21 cellular contexts compared by ENCODE assay signal in genomic region chr3:10285307-10285706, GRCh38. TPM values are rescaled to one million over a fixed set of nuclear protein-coding genes. Genes with fewer than 3 reads are reported as not detected.
A peak's percentile ranks its signal among the peaks of the same experiment; 100 is the strongest.
DNase-seq lines count a peak whose midpoint lies in the region; ATAC-seq and TF ChIP-seq lines count a peak whose summit lies in the region.
"Had no signal": no experiment of that assay in that cellular context is flagged by ENCODE, and none has a peak within 500 bp of the region (broad histone marks: within the 10 kb centered on the region; RNA-seq: fewer than 3 reads in every experiment).

No MANE protein-coding gene starts in this region.

- H3K27me3 ChIP-seq in CD4-positive, alpha-beta memory T cell (ENCODE audit: insufficient read depth, low read length) = no peaks in the 10 kb centered on the region
- H3K27me3 ChIP-seq: breast epithelium, esophagus muscularis mucosa, gastroesophageal sphincter, neural progenitor cell, suprapubic skin, vagina had no signal

- no peak for ATAC-seq in natural killer cell
- no peak for ATAC-seq in Right ventricle myocardium superior (ENCODE audit: poor library complexity)
- ATAC-seq: gastroesophageal sphincter had no signal

- no peaks in the 10 kb centered on the region for H3K27me3 Mint-ChIP-seq in activated CD4-positive, alpha-beta T cell treated with anti-CD3 and anti-CD28 coated beads, Interleukin-2, amount 10 ng/mL, durations not matched to agents 7 days and 5 days
- no peaks in the 10 kb centered on the region for H3K27me3 Mint-ChIP-seq in CD4-positive, alpha-beta memory T cell
- no peaks in the 10 kb centered on the region for H3K27me3 Mint-ChIP-seq in activated T-helper 2 cell treated with anti-CD3 and anti-CD28 coated beads, Interferon-gamma antibody, Interleukin-2, Interleukin-4, amounts not matched to agents 10 μg/mL and 5 μg/mL and 100 μg/mL, durations not matched to agents 14 hours and 24 hours and 36 hours (ENCODE audit: low read depth)
- H3K27me3 Mint-ChIP-seq in natural killer cell (ENCODE audit: low read depth in 2 of 2) = no peaks in the 10 kb centered on the region

- peak overlapping the region; percentile 37 for H3K27ac Mint-ChIP-seq in activated CD4-positive, alpha-beta T cell treated with anti-CD3 and anti-CD28 coated beads, Interleukin-2, amount 10 ng/mL, durations not matched to agents 7 days and 5 days
- H3K27ac Mint-ChIP-seq in CD4-positive, alpha-beta memory T cell = peak overlapping the region; percentile 80 to 96 (median 90)
- H3K27ac Mint-ChIP-seq in activated T-helper 2 cell treated with anti-CD3 and anti-CD28 coated beads, Interferon-gamma antibody, Interleukin-2, Interleukin-4, amounts not matched to agents 10 μg/mL and 5 μg/mL and 100 μg/mL, durations not matched to agents 14 hours and 24 hours and 36 hours = peak overlapping the region; percentile 40
- H3K27ac Mint-ChIP-seq in natural killer cell = peak overlapping the region; percentile 29 to 72

- TF ChIP-seq CTCF in natural killer cell (IDR thresholded peaks at IDR 0.05) = no peak
- no peak for TF ChIP-seq CTCF in GM10266 (IDR thresholded peaks at IDR 0.05; ENCODE audit: control insufficient read depth, insufficient read depth, low read depth, missing control alignments)

- POLR2A ChIA-PET in activated CD4-positive, alpha-beta T cell treated with anti-CD3 and anti-CD28 coated beads, Interleukin-2, amount 10 ng/mL, durations not matched to agents 7 days and 5 days (lab: Charles Lee) = no interaction called here
- POLR2A ChIA-PET in CD4-positive, alpha-beta memory T cell (lab: Charles Lee; ENCODE audit: partially characterized antibody) = interaction anchor here (1.8 kb wide), 1 partner anchor 43 kb away, joined by 3 read pairs; no protein-coding TSS in a partner anchor

- intact Hi-C loops in CD4-positive, alpha-beta memory T cell (cut with micrococcal nuclease) = loop anchor here (10.0 kb wide), 1 partner anchor 301 kb away; the partner anchor contains the start of gene EMC3
- intact Hi-C loops in activated T-helper 2 cell treated with anti-CD3 and anti-CD28 coated beads, Interferon-gamma antibody, Interleukin-2, Interleukin-4, amounts not matched to agents 10 μg/mL and 5 μg/mL and 100 μg/mL, durations not matched to agents 14 hours and 24 hours and 36 hours (cut with micrococcal nuclease) = loop anchor here (10.0 kb wide), 1 partner anchor 351 kb away; the partner anchor contains the start of gene CRELD1
- intact Hi-C loops in natural killer cell (cut with micrococcal nuclease) = no loop called here
- intact Hi-C loops in Right ventricle myocardium superior (cut with DNase I) = no loop called here

- H3K4me3 Mint-ChIP-seq in activated CD4-positive, alpha-beta T cell treated with anti-CD3 and anti-CD28 coated beads, Interleukin-2, amount 10 ng/mL, durations not matched to agents 7 days and 5 days = no peak overlapping the region
- no peak overlapping the region for H3K4me3 Mint-ChIP-seq in CD4-positive, alpha-beta memory T cell
- no peak overlapping the region for H3K4me3 Mint-ChIP-seq in activated T-helper 2 cell treated with anti-CD3 and anti-CD28 coated beads, Interferon-gamma antibody, Interleukin-2, Interleukin-4, amounts not matched to agents 10 μg/mL and 5 μg/mL and 100 μg/mL, durations not matched to agents 14 hours and 24 hours and 36 hours (ENCODE audit: low read depth)
- H3K4me3 Mint-ChIP-seq in natural killer cell = no peak overlapping the region
- H3K4me3 Mint-ChIP-seq: CD14-positive monocyte, neural progenitor cell had no signal

- CTCF ChIA-PET in activated CD4-positive, alpha-beta T cell treated with anti-CD3 and anti-CD28 coated beads, Interleukin-2, amount 10 ng/mL, durations not matched to agents 7 days and 5 days (lab: Charles Lee) = interaction anchor here (1.2 to 2.4 kb wide), 5 partner anchors 9 to 352 kb away, joined by 3 to 11 read pairs (median 6); partner anchors contain the start of gene CRELD1
- CTCF ChIA-PET in CD4-positive, alpha-beta memory T cell (lab: Charles Lee; ENCODE audit: partially characterized antibody) = interaction anchor here (0.6 to 1.3 kb wide), 2 partner anchors 11 to 303 kb away, joined by 3 to 4 read pairs; no protein-coding TSS in a partner anchor

- H3K4me1 Mint-ChIP-seq in activated CD4-positive, alpha-beta T cell treated with anti-CD3 and anti-CD28 coated beads, Interleukin-2, amount 10 ng/mL, durations not matched to agents 7 days and 5 days = peaks cover 29% of the 10 kb centered on the region
- H3K4me1 Mint-ChIP-seq in CD4-positive, alpha-beta memory T cell = peaks cover 27 to 45% (median 29%) of the 10 kb centered on the region in 4 donors
- peaks cover 33% of the 10 kb centered on the region for H3K4me1 Mint-ChIP-seq in activated T-helper 2 cell treated with anti-CD3 and anti-CD28 coated beads, Interferon-gamma antibody, Interleukin-2, Interleukin-4, amounts not matched to agents 10 μg/mL and 5 μg/mL and 100 μg/mL, durations not matched to agents 14 hours and 24 hours and 36 hours (ENCODE audit: low read depth)
- peaks cover 16 to 17% of the 10 kb centered on the region in 2 donors for H3K4me1 Mint-ChIP-seq in natural killer cell

- H3K9me3 ChIP-seq in CD4-positive, alpha-beta memory T cell (ENCODE audit: control insufficient read depth in 1 of 2, low read length in 2 of 2) = no peaks in the 10 kb centered on the region
- H3K9me3 ChIP-seq: breast epithelium, esophagus muscularis mucosa, gastroesophageal sphincter, HAP-1, suprapubic skin, vagina had no signal

- H3K36me3 Mint-ChIP-seq in activated CD4-positive, alpha-beta T cell treated with anti-CD3 and anti-CD28 coated beads, Interleukin-2, amount 10 ng/mL, durations not matched to agents 7 days and 5 days (ENCODE audit: low read depth) = peaks cover 33% of the 10 kb centered on the region
- H3K36me3 Mint-ChIP-seq in CD4-positive, alpha-beta memory T cell = peaks cover 3 to 54% of the 10 kb centered on the region in 2 donors
- peaks cover 77% of the 10 kb centered on the region for H3K36me3 Mint-ChIP-seq in activated T-helper 2 cell treated with anti-CD3 and anti-CD28 coated beads, Interferon-gamma antibody, Interleukin-2, Interleukin-4, amounts not matched to agents 10 μg/mL and 5 μg/mL and 100 μg/mL, durations not matched to agents 14 hours and 24 hours and 36 hours (ENCODE audit: low read depth)
- no peaks in the 10 kb centered on the region for H3K36me3 Mint-ChIP-seq in natural killer cell

- H3K36me3 ChIP-seq in CD4-positive, alpha-beta memory T cell (ENCODE audit: insufficient read depth, low read length) = peaks cover 31% of the 10 kb centered on the region
- H3K36me3 ChIP-seq: breast epithelium, neural progenitor cell had no signal

- peaks cover 23% of the 10 kb centered on the region for H3K4me1 ChIP-seq in CD4-positive, alpha-beta memory T cell (ENCODE audit: insufficient read depth, low read length)
- H3K4me1 ChIP-seq: gastroesophageal sphincter, HAP-1, vagina had no signal

- peak overlapping the region; percentile 43 for H3K27ac ChIP-seq in CD4-positive, alpha-beta memory T cell (ENCODE audit: low read depth, low read length)
- H3K27ac ChIP-seq: breast epithelium, esophagus muscularis mucosa, gastroesophageal sphincter, neural progenitor cell, vagina had no signal

- DNase-seq in activated CD4-positive, alpha-beta T cell treated with anti-CD3 and anti-CD28 coated beads, Interleukin-2, amount 10 ng/mL, durations not matched to agents 7 days and 5 days = no peak
- no peak for DNase-seq in activated CD4-positive, alpha-beta T cell treated with anti-CD3 and anti-CD28 coated beads, Interleukin-2, amount 50 U/mL, for 1 hour
- DNase-seq in CD4-positive, alpha-beta memory T cell = no peak
- no peak for DNase-seq in activated T-helper 2 cell treated with anti-CD3 and anti-CD28 coated beads, Interferon-gamma antibody, Interleukin-2, Interleukin-4, amounts not matched to agents 10 μg/mL and 5 μg/mL and 100 μg/mL, durations not matched to agents 14 hours and 24 hours and 36 hours (ENCODE audit: low spot score)
- no peak for DNase-seq in natural killer cell
- DNase-seq in GM10266 (ENCODE audit: extremely low spot score) = no peak
- no peak for DNase-seq in stimulated activated CD4-positive, alpha-beta T cell treated with anti-CD3 and anti-CD28 coated beads, Interleukin-12 subunit alpha, Interleukin-12 subunit beta, amount 100 ng/mL, for 4 hours
- no peak for DNase-seq in Right ventricle myocardium superior
- DNase-seq: activated CD4-positive, CD25-positive, alpha-beta regulatory T cell; activated CD8-positive, alpha-beta memory T cell treated with anti-CD3 and anti-CD28 coated beads, Interleukin-2, amount 50 U/mL, for 48 hours; DMS53; NCI-H1417; NCI-H526 had no signal

- H3K9me3 Mint-ChIP-seq in activated CD4-positive, alpha-beta T cell treated with anti-CD3 and anti-CD28 coated beads, Interleukin-2, amount 10 ng/mL, durations not matched to agents 7 days and 5 days = no peaks in the 10 kb centered on the region
- H3K9me3 Mint-ChIP-seq in CD4-positive, alpha-beta memory T cell = no peaks in the 10 kb centered on the region
- no peaks in the 10 kb centered on the region for H3K9me3 Mint-ChIP-seq in activated T-helper 2 cell treated with anti-CD3 and anti-CD28 coated beads, Interferon-gamma antibody, Interleukin-2, Interleukin-4, amounts not matched to agents 10 μg/mL and 5 μg/mL and 100 μg/mL, durations not matched to agents 14 hours and 24 hours and 36 hours
- no peaks in the 10 kb centered on the region for H3K9me3 Mint-ChIP-seq in natural killer cell
- H3K9me3 Mint-ChIP-seq: CD14-positive monocyte, neural progenitor cell had no signal

- no peak overlapping the region for H3K4me3 ChIP-seq in CD4-positive, alpha-beta memory T cell (ENCODE audit: low read length in 2 of 2)
- H3K4me3 ChIP-seq: breast epithelium, esophagus muscularis mucosa, gastroesophageal sphincter, HAP-1, neural progenitor cell, suprapubic skin, vagina had no signal

RNA-seq across cellular contexts. Expression of gene GHRL, which starts 7.4 kb away (rescaled TPM):
- total RNA-seq in activated CD4-positive, alpha-beta T cell treated with anti-CD3 and anti-CD28 coated beads, Interleukin-2, amount 10 ng/mL, durations not matched to agents 7 days and 5 days = under 1 TPM; 0.30 to 0.56 TPM
- 1 to 10 TPM in 1 of 2 experiments, not detected in 1; 1.1 TPM for total RNA-seq in CD4-positive, alpha-beta memory T cell
- polyA plus RNA-seq in CD4-positive, alpha-beta memory T cell = under 1 TPM in 1 of 2 donors, not detected in 1; 0.75 TPM
- 0.98 and 2.1 TPM in 2 replicates for total RNA-seq in activated T-helper 2 cell treated with anti-CD3 and anti-CD28 coated beads, Interferon-gamma antibody, Interleukin-2, Interleukin-4, amounts not matched to agents 10 μg/mL and 5 μg/mL and 100 μg/mL, durations not matched to agents 14 hours and 24 hours and 36 hours
- total RNA-seq in natural killer cell (1 to 10 TPM; 1.4 to 2.6 (median 1.5) TPM), Right ventricle myocardium superior (not detected)
- total RNA-seq: vagina had no signal

RNA-seq across cellular contexts. Expression of gene SEC13, which starts 35.6 kb away (rescaled TPM):
- 10 to 100 TPM; 81.3 to 85.5 TPM for total RNA-seq in activated CD4-positive, alpha-beta T cell treated with anti-CD3 and anti-CD28 coated beads, Interleukin-2, amount 10 ng/mL, durations not matched to agents 7 days and 5 days
- 10 to 100 TPM; 64.1 to 67.9 TPM for total RNA-seq in CD4-positive, alpha-beta memory T cell
- polyA plus RNA-seq in CD4-positive, alpha-beta memory T cell = 100 to 1,000 TPM; 131 to 155 TPM
- 133 and 136 TPM in 2 replicates for total RNA-seq in activated T-helper 2 cell treated with anti-CD3 and anti-CD28 coated beads, Interferon-gamma antibody, Interleukin-2, Interleukin-4, amounts not matched to agents 10 μg/mL and 5 μg/mL and 100 μg/mL, durations not matched to agents 14 hours and 24 hours and 36 hours
- 100 to 1,000 TPM in 1 of 3 donors, 10 to 100 TPM in 2; 88.6 to 105 (median 99.3) TPM for total RNA-seq in natural killer cell
- 50.2 TPM for total RNA-seq in Right ventricle myocardium superior

RNA-seq across cellular contexts. Expression of gene TATDN2, which starts 37.0 kb away (rescaled TPM):
- total RNA-seq in activated CD4-positive, alpha-beta T cell treated with anti-CD3 and anti-CD28 coated beads, Interleukin-2, amount 10 ng/mL, durations not matched to agents 7 days and 5 days = 10 to 100 TPM; 72.3 to 78.4 TPM
- total RNA-seq in CD4-positive, alpha-beta memory T cell = 10 to 100 TPM; 76.1 to 79.3 TPM
- 10 to 100 TPM in 1 of 2 donors, 1 to 10 TPM in 1; 8.4 to 20.1 TPM for polyA plus RNA-seq in CD4-positive, alpha-beta memory T cell
- 64.9 and 65.6 TPM in 2 replicates for total RNA-seq in activated T-helper 2 cell treated with anti-CD3 and anti-CD28 coated beads, Interferon-gamma antibody, Interleukin-2, Interleukin-4, amounts not matched to agents 10 μg/mL and 5 μg/mL and 100 μg/mL, durations not matched to agents 14 hours and 24 hours and 36 hours
- total RNA-seq in natural killer cell (10 to 100 TPM; 75.6 to 99.4 (median 88.4) TPM), Right ventricle myocardium superior (16.4 TPM)

Comparison
In these comparisons a context has a peak if more than half of its experiments do, and no peak if none do; other contexts are left out.
1. H3K27ac Mint-ChIP-seq: peak in every context shown above with its lines; median percentile 90 in CD4-positive, alpha-beta memory T cell; 50 in natural killer cell; 40 in activated T-helper 2 cell treated with anti-CD3 and anti-CD28 coated beads, Interferon-gamma antibody, Interleukin-2, Interleukin-4, amounts not matched to agents 10 μg/mL and 5 μg/mL and 100 μg/mL, durations not matched to agents 14 hours and 24 hours and 36 hours; 37 in activated CD4-positive, alpha-beta T cell treated with anti-CD3 and anti-CD28 coated beads, Interleukin-2, amount 10 ng/mL, durations not matched to agents 7 days and 5 days.
2. intact Hi-C loops: an anchor here in CD4-positive, alpha-beta memory T cell (10.0 kb wide) and activated T-helper 2 cell treated with anti-CD3 and anti-CD28 coated beads, Interferon-gamma antibody, Interleukin-2, Interleukin-4, amounts not matched to agents 10 μg/mL and 5 μg/mL and 100 μg/mL, durations not matched to agents 14 hours and 24 hours and 36 hours (10.0 kb wide); none called in natural killer cell and Right ventricle myocardium superior.